Comparison of ENCODE assay signal across 1 cellular context in genomic region chr10:26860026-26860541, GRCh38.
A peak's percentile ranks its signal among the peaks of the same experiment; 100 is the strongest.
TF ChIP-seq lines count a peak whose summit lies in the region.

No MANE protein-coding gene starts in this region.

TF ChIP-seq in K562, 482 proteins besides CTCF, POLR2A, EP300 and RAD21 (continued from another document and continues in another):
- TF ChIP-seq AFF4 (CRISPR knock-in tag; IDR thresholded peaks at IDR 0.05) = no peak
- TF ChIP-seq CTBP1 (IDR thresholded peaks at IDR 0.05; ENCODE audit: borderline replicate concordance) = no peak
- TF ChIP-seq ETV1 (tag; conservative IDR thresholded peaks at IDR 0.05; ENCODE audit: low read depth) = no peak
- TF ChIP-seq PBX2 (CRISPR knock-in tag; IDR thresholded peaks at IDR 0.05; ENCODE audit: low read depth) = no peak
- 0 out of 2 replicates have a peak, but pooled peaks have one; percentile 10 for TF ChIP-seq PBX2 (tag; conservative IDR thresholded peaks at IDR 0.05; ENCODE audit: low read depth)
- no peak for TF ChIP-seq NR1H2 (CRISPR knock-in tag; IDR thresholded peaks at IDR 0.05)
- peak; percentile 8 for TF ChIP-seq POLR2B (IDR thresholded peaks at IDR 0.05; ENCODE audit: low read depth, partially characterized antibody)
- TF ChIP-seq PTTG1 (tag; IDR thresholded peaks at IDR 0.05; ENCODE audit: low read depth) = no peak
- TF ChIP-seq HBP1 (CRISPR knock-in tag; IDR thresholded peaks at IDR 0.05) = no peak
- no peak for TF ChIP-seq CBX8 (IDR thresholded peaks at IDR 0.05; ENCODE audit: borderline replicate concordance, extremely low read depth, low read depth, low read length, poor library complexity, severe bottlenecking)
- TF ChIP-seq PYGO2 (tag; IDR thresholded peaks at IDR 0.05) = no peak
- TF ChIP-seq, protein P1, sequence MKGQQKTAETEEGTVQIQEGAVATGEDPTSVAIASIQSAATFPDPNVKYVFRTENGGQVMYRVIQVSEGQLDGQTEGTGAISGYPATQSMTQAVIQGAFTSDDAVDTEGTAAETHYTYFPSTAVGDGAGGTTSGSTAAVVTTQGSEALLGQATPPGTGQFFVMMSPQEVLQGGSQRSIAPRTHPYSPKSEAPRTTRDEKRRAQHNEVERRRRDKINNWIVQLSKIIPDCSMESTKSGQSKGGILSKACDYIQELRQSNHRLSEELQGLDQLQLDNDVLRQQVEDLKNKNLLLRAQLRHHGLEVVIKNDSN (CRISPR knock-in tag; IDR thresholded peaks at IDR 0.05) = no peak
- TF ChIP-seq HDGF (IDR thresholded peaks at IDR 0.05) = no peak
- TF ChIP-seq BCOR (IDR thresholded peaks at IDR 0.05) = no peak
- no peak for TF ChIP-seq SFPQ (IDR thresholded peaks at IDR 0.05; ENCODE audit: low read depth, low read length)
- no peak for TF ChIP-seq ELF2 (CRISPR knock-in tag; IDR thresholded peaks at IDR 0.05)
- TF ChIP-seq ZBTB33 (CRISPR knock-in tag; IDR thresholded peaks at IDR 0.05) = no peak
- TF ChIP-seq ZNF445 (CRISPR knock-in tag; IDR thresholded peaks at IDR 0.05; ENCODE audit: low read depth) = no peak
- TF ChIP-seq BRCA1 (IDR thresholded peaks at IDR 0.05) = no peak
- no peak for TF ChIP-seq BRCA1 (CRISPR knock-in tag; IDR thresholded peaks at IDR 0.05)
- no peak for TF ChIP-seq ZNF212 (CRISPR knock-in tag; IDR thresholded peaks at IDR 0.05)
- TF ChIP-seq, protein P2, sequence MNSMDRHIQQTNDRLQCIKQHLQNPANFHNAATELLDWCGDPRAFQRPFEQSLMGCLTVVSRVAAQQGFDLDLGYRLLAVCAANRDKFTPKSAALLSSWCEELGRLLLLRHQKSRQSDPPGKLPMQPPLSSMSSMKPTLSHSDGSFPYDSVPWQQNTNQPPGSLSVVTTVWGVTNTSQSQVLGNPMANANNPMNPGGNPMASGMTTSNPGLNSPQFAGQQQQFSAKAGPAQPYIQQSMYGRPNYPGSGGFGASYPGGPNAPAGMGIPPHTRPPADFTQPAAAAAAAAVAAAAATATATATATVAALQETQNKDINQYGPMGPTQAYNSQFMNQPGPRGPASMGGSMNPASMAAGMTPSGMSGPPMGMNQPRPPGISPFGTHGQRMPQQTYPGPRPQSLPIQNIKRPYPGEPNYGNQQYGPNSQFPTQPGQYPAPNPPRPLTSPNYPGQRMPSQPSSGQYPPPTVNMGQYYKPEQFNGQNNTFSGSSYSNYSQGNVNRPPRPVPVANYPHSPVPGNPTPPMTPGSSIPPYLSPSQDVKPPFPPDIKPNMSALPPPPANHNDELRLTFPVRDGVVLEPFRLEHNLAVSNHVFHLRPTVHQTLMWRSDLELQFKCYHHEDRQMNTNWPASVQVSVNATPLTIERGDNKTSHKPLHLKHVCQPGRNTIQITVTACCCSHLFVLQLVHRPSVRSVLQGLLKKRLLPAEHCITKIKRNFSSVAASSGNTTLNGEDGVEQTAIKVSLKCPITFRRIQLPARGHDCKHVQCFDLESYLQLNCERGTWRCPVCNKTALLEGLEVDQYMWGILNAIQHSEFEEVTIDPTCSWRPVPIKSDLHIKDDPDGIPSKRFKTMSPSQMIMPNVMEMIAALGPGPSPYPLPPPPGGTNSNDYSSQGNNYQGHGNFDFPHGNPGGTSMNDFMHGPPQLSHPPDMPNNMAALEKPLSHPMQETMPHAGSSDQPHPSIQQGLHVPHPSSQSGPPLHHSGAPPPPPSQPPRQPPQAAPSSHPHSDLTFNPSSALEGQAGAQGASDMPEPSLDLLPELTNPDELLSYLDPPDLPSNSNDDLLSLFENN (IDR thresholded peaks at IDR 0.05; ENCODE audit: low read depth in 2 of 2, low read length in 2 of 2) = no peak
- no peak for TF ChIP-seq ZKSCAN3 (CRISPR knock-in tag; IDR thresholded peaks at IDR 0.05)
- no peak for TF ChIP-seq ZNF197 (CRISPR knock-in tag; IDR thresholded peaks at IDR 0.05; ENCODE audit: low read depth)
- TF ChIP-seq SRSF1 (IDR thresholded peaks at IDR 0.05; ENCODE audit: low read depth, low read length) = no peak
- TF ChIP-seq ZNF280A (IDR thresholded peaks at IDR 0.05; ENCODE audit: low read depth, partially characterized antibody) = no peak
- no peak for TF ChIP-seq SNRNP70 (optimal IDR thresholded peaks at IDR 0.05; ENCODE audit: low read depth, low read length)
- no peak for TF ChIP-seq HEY1 (CRISPR knock-in tag; IDR thresholded peaks at IDR 0.05; ENCODE audit: borderline replicate concordance)
